In genomic region chr22:24435323-24435645, GRCh38 we compare ENCODE assay signal across 14 cellular contexts. TPM values are rescaled to one million over a fixed set of nuclear protein-coding genes. Genes with fewer than 3 reads are reported as not detected.
DNase-seq lines count a peak whose midpoint lies in the region; FAIRE-seq and TF ChIP-seq lines count a peak whose summit lies in the region.
"Had no signal": no experiment of that assay in that cellular context is flagged by ENCODE, and none has a peak within 500 bp of the region (broad histone marks: within the 10 kb centered on the region; RNA-seq: fewer than 3 reads in every experiment).

No MANE protein-coding gene starts in this region.

- H3K36me3 Mint-ChIP-seq in activated naive CD4-positive, alpha-beta T cell treated with anti-CD3 and anti-CD28 coated beads, Interleukin-2, amount 10 ng/mL, durations not matched to agents 7 days and 5 days = peaks cover 30% of the 10 kb centered on the region
- H3K36me3 Mint-ChIP-seq in immature natural killer cell = no peaks in the 10 kb centered on the region

- H3K9me3 ChIP-seq in SU-DHL-6 (ENCODE audit: insufficient read depth, low read length) (no peaks in the 10 kb centered on the region), thymus (ENCODE audit: control insufficient read depth) (no peaks in the 10 kb centered on the region), sigmoid colon (no peaks in the 10 kb centered on the region)
- H3K9me3 ChIP-seq: ascending aorta, right atrium auricular region had no signal

- no peak for TF ChIP-seq EP300 in sigmoid colon (IDR thresholded peaks at IDR 0.05)

- intact Hi-C loops in sigmoid colon (cut with DNase I) = no loop called here

- H3K36me3 ChIP-seq in SU-DHL-6 (ENCODE audit: low read length) (no peaks in the 10 kb centered on the region), thymus (ENCODE audit: control insufficient read depth, insufficient read depth) (peaks cover 61% of the 10 kb centered on the region), sigmoid colon (no peaks in the 10 kb centered on the region)
- H3K36me3 ChIP-seq: ascending aorta, right atrium auricular region had no signal

- TF ChIP-seq POLR2A in sigmoid colon (IDR thresholded peaks at IDR 0.05) = no peak

- peaks cover 75% of the 10 kb centered on the region for H3K4me1 Mint-ChIP-seq in activated naive CD4-positive, alpha-beta T cell treated with anti-CD3 and anti-CD28 coated beads, Interleukin-2, amount 10 ng/mL, durations not matched to agents 7 days and 5 days
- H3K4me1 Mint-ChIP-seq in immature natural killer cell = peaks cover 30 to 34% of the 10 kb centered on the region in 2 donors

- TF ChIP-seq CTCF in SU-DHL-6 (IDR thresholded peaks at IDR 0.05; ENCODE audit: insufficient read depth, low read length, poor library complexity, severe bottlenecking) (no peak), sigmoid colon (IDR thresholded peaks at IDR 0.05) (no peak)

- H3K4me3 ChIP-seq in SU-DHL-6 (ENCODE audit: insufficient read depth, low read length, poor library complexity, severe bottlenecking) (peak overlapping the region; percentile 21), thymus (ENCODE audit: low read length) (peak overlapping the region; percentile 87), sigmoid colon (no peak overlapping the region)
- H3K4me3 ChIP-seq: ascending aorta, right atrium auricular region had no signal

- WGBS in thymus = 61% methylated on average over 2 of the region's 2 CpGs
- WGBS in sigmoid colon, 2 donors = 68 to 77% methylated on average over 2 of the region's 2 CpGs

- H3K9me3 Mint-ChIP-seq in activated naive CD4-positive, alpha-beta T cell treated with anti-CD3 and anti-CD28 coated beads, Interleukin-2, amount 10 ng/mL, durations not matched to agents 7 days and 5 days = no peaks in the 10 kb centered on the region
- H3K9me3 Mint-ChIP-seq in immature natural killer cell = no peaks in the 10 kb centered on the region

- peak overlapping the region; percentile 81 for H3K27ac Mint-ChIP-seq in activated naive CD4-positive, alpha-beta T cell treated with anti-CD3 and anti-CD28 coated beads, Interleukin-2, amount 10 ng/mL, durations not matched to agents 7 days and 5 days
- peak overlapping the region; percentile 78 to 94 (median 90) for H3K27ac Mint-ChIP-seq in immature natural killer cell

- no peak overlapping the region for H3K4me3 Mint-ChIP-seq in activated naive CD4-positive, alpha-beta T cell treated with anti-CD3 and anti-CD28 coated beads, Interleukin-2, amount 10 ng/mL, durations not matched to agents 7 days and 5 days
- peak overlapping the region; percentile 15 to 53 (median 23) for H3K4me3 Mint-ChIP-seq in immature natural killer cell

- no peak overlapping the region for H2AFZ ChIP-seq in SU-DHL-6 (ENCODE audit: low read depth, low read length, severe bottlenecking)

- H3K79me2 ChIP-seq in SU-DHL-6 (ENCODE audit: insufficient read depth, low read length) = peaks cover 42% of the 10 kb centered on the region

- FAIRE-seq in HTR-8/SVneo (lab: Jason Lieb, UNC) = no peak

- H3K4me2 ChIP-seq in SU-DHL-6 (ENCODE audit: low read depth, low read length, poor library complexity, severe bottlenecking) = peak overlapping the region; percentile 77

- H3K27me3 Mint-ChIP-seq in activated naive CD4-positive, alpha-beta T cell treated with anti-CD3 and anti-CD28 coated beads, Interleukin-2, amount 10 ng/mL, durations not matched to agents 7 days and 5 days = no peaks in the 10 kb centered on the region
- H3K27me3 Mint-ChIP-seq in immature natural killer cell (ENCODE audit: low read depth in 3 of 3) = peaks cover 6 to 7% (median 6%) of the 10 kb centered on the region in 3 donors

- CTCF ChIA-PET in activated naive CD4-positive, alpha-beta T cell treated with anti-CD3 and anti-CD28 coated beads, Interleukin-2, amount 10 ng/mL, durations not matched to agents 7 days and 5 days (lab: Charles Lee) = interaction anchor here (1.0 to 5.2 kb wide), 9 partner anchors 12 to 86 kb away, joined by 3 to 48 read pairs (median 4); no protein-coding TSS in a partner anchor

- peak overlapping the region; percentile 59 for H3K9ac ChIP-seq in SU-DHL-6 (ENCODE audit: low read length)

- peak overlapping the region; percentile 99 for H3K27ac ChIP-seq in SU-DHL-6 (ENCODE audit: low read depth, low read length)
- peak overlapping the region; percentile 96 for H3K27ac ChIP-seq in thymus (ENCODE audit: low read depth)
- H3K27ac ChIP-seq in sigmoid colon = peak overlapping the region in 1 of 4 donors; percentile 25
- H3K27ac ChIP-seq: ascending aorta had no signal

- H3K4me1 ChIP-seq in thymus (ENCODE audit: control insufficient read depth, insufficient read depth, low read length) = peaks cover 82% of the 10 kb centered on the region
- H3K4me1 ChIP-seq in sigmoid colon = peaks cover 0 to 32% (median 23%) of the 10 kb centered on the region in 4 donors

- H3K27me3 ChIP-seq in SU-DHL-6 (ENCODE audit: low read length) (no peaks in the 10 kb centered on the region), thymus (ENCODE audit: control insufficient read depth, insufficient read depth) (no peaks in the 10 kb centered on the region), sigmoid colon (no peaks in the 10 kb centered on the region)
- H3K27me3 ChIP-seq: ascending aorta, right atrium auricular region had no signal

- H3K9me2 ChIP-seq in SU-DHL-6 (replicated peaks; ENCODE audit: insufficient read depth, low read length) = no peaks in the 10 kb centered on the region

- DNase-seq in activated naive CD4-positive, alpha-beta T cell treated with anti-CD3 and anti-CD28 coated beads, Interleukin-2, amount 10 ng/mL, durations not matched to agents 7 days and 5 days = no peak
- DNase-seq in activated naive CD4-positive, alpha-beta T cell (lab: John Stamatoyannopoulos, UW) = no peak
- DNase-seq in immature natural killer cell = no peak
- DNase-seq in HTR-8/SVneo (ENCODE audit: insufficient read length, low spot score) = no peak
- DNase-seq in activated CD8-positive, alpha-beta memory T cell treated with anti-CD3 and anti-CD28 coated beads for 24 hours = no peak
- no peak for DNase-seq in sigmoid colon
- DNase-seq: NCI-H1417, NCI-H774 had no signal

- H3F3A ChIP-seq in SU-DHL-6 (ENCODE audit: insufficient read depth) = peaks cover 42% of the 10 kb centered on the region

- no peaks in the 10 kb centered on the region for H4K20me1 ChIP-seq in SU-DHL-6 (ENCODE audit: low read depth, low read length)

RNA-seq across cellular contexts. Expression of gene ADORA2A, which starts 7.9 kb away (rescaled TPM):
- 1 to 10 TPM; 4.6 to 6.8 (median 5.3) TPM for polyA plus RNA-seq in immature natural killer cell
- 21.8 TPM for polyA plus RNA-seq in thymus
- 1 to 10 TPM; 2.1 to 5.3 (median 3.3) TPM for total RNA-seq in sigmoid colon
- polyA plus RNA-seq in sigmoid colon = 1 to 10 TPM; 1.2 to 9.3 (median 1.8) TPM

RNA-seq across cellular contexts. Expression of gene UPB1, which starts 59.8 kb away (rescaled TPM):
- polyA plus RNA-seq in immature natural killer cell (not detected), thymus (6.3 TPM), sigmoid colon (under 1 TPM in 1 of 3 donors, not detected in 2; 0.28 TPM)
- total RNA-seq in sigmoid colon = under 1 TPM in 2 of 4 donors, not detected in 2; 0.36 to 0.83 TPM
- total RNA-seq: ascending aorta, HT1080, SK-MEL-5 had no signal

Comparison
In these comparisons a context has a peak if more than half of its experiments do, and no peak if none do; other contexts are left out.
1. H3K4me3 ChIP-seq: peak in SU-DHL-6 (single experiment) and thymus (single experiment); none in sigmoid colon (0 of 4).